36 cellular contexts compared by ENCODE assay signal in genomic region chr20:34177060-34177459, GRCh38.
"Had no signal": no experiment of that assay in that cellular context is flagged by ENCODE, and none has a peak within 500 bp of the region (broad histone marks: within the 10 kb centered on the region; RNA-seq: fewer than 3 reads in every experiment).

No MANE protein-coding gene starts in this region.

- H3K9me3 ChIP-seq: MG63 had no signal

- DNase-seq: MG63, MM.1S, MV-4-11, NCI-H1048, NCI-H1092, NCI-H1092 treated with DMSO at 0.1 percent for 48 hours, NCI-H1105, NCI-H1105 treated with DMSO at 0.1 percent for 48 hours, NCI-H1417, NCI-H1417 treated with DMSO at 0.1 percent for 48 hours, NCI-H1436, NCI-H1436 treated with DMSO at 0.1 percent for 48 hours, NCI-H146, NCI-H1694, NCI-H1694 treated with DMSO at 0.1 percent for 48 hours, NCI-H187, NCI-H187 treated with DMSO at 0.1 percent for 48 hours, NCI-H1930, NCI-H2029, NCI-H2029 treated with DMSO at 0.1 percent for 48 hours, NCI-H2081, NCI-H2081 treated with DMSO at 0.1 percent for 48 hours, NCI-H2107, NCI-H2171, NCI-H2171 treated with DMSO at 0.1 percent for 48 hours, NCI-H2227 treated with DMSO at 0.1 percent for 48 hours, NCI-H226, NCI-H345, NCI-H446, NCI-H446 treated with DMSO at 0.1 percent for 48 hours, NCI-H510A, NCI-H510A treated with DMSO at 0.1 percent for 48 hours, NCI-H524, NCI-H524 treated with DMSO at 0.1 percent for 48 hours, NCI-H526, NCI-H526 treated with DMSO at 0.1 percent for 48 hours had no signal

- H3K36me3 ChIP-seq: MG63 had no signal

- H3K4me3 ChIP-seq: MG63 had no signal
